In the genomic region with DNA sequence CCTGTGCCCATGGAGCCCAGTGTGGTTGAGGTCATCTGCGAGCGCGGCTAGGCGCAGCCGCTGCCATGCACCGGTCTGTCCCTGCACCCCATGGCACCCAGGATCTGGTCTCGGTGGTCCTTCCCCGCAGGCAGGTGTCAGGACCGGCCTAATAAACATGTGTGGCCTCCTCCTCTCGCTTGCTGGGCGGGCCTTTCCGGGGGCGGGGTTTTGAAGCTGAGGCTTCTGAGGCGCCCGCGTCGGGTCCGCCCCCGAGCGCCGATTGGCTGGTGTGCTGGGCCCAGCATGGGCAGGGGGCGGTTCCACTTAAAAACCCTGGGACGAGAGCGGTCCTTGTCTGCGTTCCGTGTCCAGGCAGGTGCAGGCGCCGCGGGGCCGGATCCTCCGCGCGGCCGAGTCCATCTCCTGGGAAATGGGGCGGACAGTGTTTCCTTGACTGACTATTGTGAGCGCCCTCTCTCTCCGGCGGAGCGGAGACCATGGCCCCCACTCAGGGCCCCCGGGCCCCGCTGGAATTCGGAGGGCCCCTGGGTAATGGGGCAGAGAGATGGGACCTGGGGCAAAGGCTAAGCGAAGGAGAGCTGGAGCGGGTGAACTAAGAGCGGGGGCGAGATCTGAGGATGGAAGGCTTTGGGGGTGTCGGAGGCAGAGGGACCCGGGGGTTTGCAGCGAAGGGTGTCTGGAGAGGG, we compare ENCODE assay signal across 8 cellular contexts. TPM values are rescaled to one million over a fixed set of nuclear protein-coding genes. Genes with fewer than 3 reads are reported as not detected.
A peak's percentile ranks its signal among the peaks of the same experiment; 100 is the strongest.
DNase-seq lines count a peak whose midpoint lies in the region; ATAC-seq and FAIRE-seq lines count a peak whose summit lies in the region.

A gene (plus strand): TSS at position 336 of the 689 bp plus-strand sequence. CDS start 144 bp downstream, at position 480.

- H3K56ac ChIP-seq in mesendoderm (ENCODE audit: low read length): peak within 1 kb of the TSS; percentile 69

- FAIRE-seq in HTR-8/SVneo (lab: Jason Lieb, UNC): no peak

- peaks cover 6% of the 10 kb centered on the region for H3K79me1 ChIP-seq in mesendoderm (ENCODE audit: low read length)

- H2AK5ac ChIP-seq in mesendoderm (ENCODE audit: low read length): no peak within 1 kb of the TSS

- peak; percentile 56 for ATAC-seq in GM19395 (IDR thresholded peaks at IDR 0.05; ENCODE audit: unreplicated experiment)

- DNase-seq in HTR-8/SVneo (ENCODE audit: insufficient read length, low spot score): peak; percentile 93
- DNase-seq in NOMO-1 treated with dmso at 0.1 percent for 144 hours (lab: John Stamatoyannopoulos, UW; ENCODE audit: unreplicated experiment): peak; percentile 78
- peak; percentile 83 for DNase-seq in activated CD8-positive, alpha-beta memory T cell treated with anti-CD3 and anti-CD28 coated beads, Interleukin-2, amount 50 U/mL, for 1 hour (ENCODE audit: extremely low read depth)
- peak; percentile 97 for DNase-seq in mesendoderm
- DNase-seq in stimulated activated CD8-positive, alpha-beta memory T cell treated with anti-CD3 and anti-CD28 coated beads, Interleukin-12 subunit alpha, Interleukin-12 subunit beta, amount 100 ng/mL, for 4 hours (ENCODE audit: low read depth): peak; percentile 82

- H3K18ac ChIP-seq in mesendoderm (ENCODE audit: low read length): peak within 1 kb of the TSS; percentile 22

- H3K4me2 ChIP-seq in BLaER1 treated with 17β-estradiol and CSF1 and Interleukin-3, amounts not matched to agents 10 nM and 100 nM: peak within 1 kb of the TSS; percentile 95 to 100 (median 99)
- H3K4me2 ChIP-seq in mesendoderm (ENCODE audit: low read length): peak within 1 kb of the TSS; percentile 88

- peak within 1 kb of the TSS; percentile 49 for H3K4ac ChIP-seq in mesendoderm (ENCODE audit: low read depth, low read length)

- H3K36me3 ChIP-seq in BLaER1 treated with 17β-estradiol and CSF1 and Interleukin-3, amounts not matched to agents 10 nM and 100 nM: peaks cover 30 to 54% (median 46%) of the 10 kb centered on the region in 11 experiments; a peak in 21 of 22 replicates
- H3K36me3 ChIP-seq in endocrine pancreas (ENCODE audit: control insufficient read depth, insufficient read depth, low read length) (peaks cover 6% of the 10 kb centered on the region), mesendoderm (ENCODE audit: control insufficient read depth, insufficient read depth, low read length) (no peaks in the 10 kb centered on the region)

- no peak within 1 kb of the TSS for H4K8ac ChIP-seq in mesendoderm (ENCODE audit: low read depth, low read length)

- peaks cover 39 to 68% (median 58%) of the 10 kb centered on the region in 10 experiments for H3K4me1 ChIP-seq in BLaER1 treated with 17β-estradiol and CSF1 and Interleukin-3, amounts not matched to agents 10 nM and 100 nM
- H3K4me1 ChIP-seq in endocrine pancreas (ENCODE audit: control insufficient read depth, insufficient read depth, low read length) (no peaks in the 10 kb centered on the region), mesendoderm (ENCODE audit: control insufficient read depth, low read depth, low read length) (peaks cover 3% of the 10 kb centered on the region)

- peak within 1 kb of the TSS; percentile 62 to 86 (median 76) for H3K9ac ChIP-seq in BLaER1 treated with 17β-estradiol and CSF1 and Interleukin-3, amounts not matched to agents 10 nM and 100 nM
- H3K9ac ChIP-seq in endocrine pancreas (ENCODE audit: control insufficient read depth, insufficient read depth, low read length) (peak within 1 kb of the TSS; percentile 69), mesendoderm (ENCODE audit: low read length) (peak within 1 kb of the TSS; percentile 81)

- peak within 1 kb of the TSS; percentile 24 to 69 (median 55); a peak in 20 of 22 replicates for H3K27ac ChIP-seq in BLaER1 treated with 17β-estradiol and CSF1 and Interleukin-3, amounts not matched to agents 10 nM and 100 nM
- peak within 1 kb of the TSS; percentile 63 for H3K27ac ChIP-seq in mesendoderm (ENCODE audit: low read depth, low read length)

- no peak within 1 kb of the TSS for H4K5ac ChIP-seq in mesendoderm (ENCODE audit: low read length)

- no peak within 1 kb of the TSS for H3K23ac ChIP-seq in mesendoderm (ENCODE audit: low read length)

- no peak within 1 kb of the TSS for H2BK120ac ChIP-seq in mesendoderm (ENCODE audit: low read depth, low read length)

- peak within 1 kb of the TSS; percentile 57 to 76 (median 66) for H3K4me3 ChIP-seq in BLaER1 treated with 17β-estradiol and CSF1 and Interleukin-3, amounts not matched to agents 10 nM and 100 nM
- H3K4me3 ChIP-seq in endocrine pancreas (ENCODE audit: control insufficient read depth, insufficient read depth, low read length) (no peak within 1 kb of the TSS), mesendoderm (ENCODE audit: low read length) (peak within 1 kb of the TSS; percentile 55)

- H4K20me1 ChIP-seq in BLaER1 treated with 17β-estradiol and CSF1 and Interleukin-3, amounts not matched to agents 10 nM and 100 nM: peaks cover 0 to 75% (median 41%) of the 10 kb centered on the region in 11 experiments; a peak in 19 of 22 replicates

- peaks cover 4% of the 10 kb centered on the region for H3K79me2 ChIP-seq in mesendoderm (ENCODE audit: control insufficient read depth, insufficient read depth, low read length)

- no peak within 1 kb of the TSS for H2BK15ac ChIP-seq in mesendoderm (replicated peaks; ENCODE audit: low read depth)

- no peaks in the 10 kb centered on the region for H3K9me3 ChIP-seq in BLaER1 treated with 17β-estradiol and CSF1 and Interleukin-3, amounts not matched to agents 10 nM and 100 nM (replicated peaks in 1 of 11)
- no peaks in the 10 kb centered on the region for H3K9me3 ChIP-seq in endocrine pancreas (ENCODE audit: control insufficient read depth, low read length)

- no peak within 1 kb of the TSS for H2BK5ac ChIP-seq in mesendoderm (ENCODE audit: low read length)

- no CpG with 5 or more reads among the region's 49 CpGs for WGBS in mesendoderm (ENCODE audit: extremely low coverage, insufficient coverage, low lambda C conversion rate)

- no peaks in the 10 kb centered on the region for H3K27me3 ChIP-seq in BLaER1 treated with 17β-estradiol and CSF1 and Interleukin-3, amounts not matched to agents 10 nM and 100 nM
- no peaks in the 10 kb centered on the region for H3K27me3 ChIP-seq in endocrine pancreas (ENCODE audit: control insufficient read depth, insufficient read depth, low read length)
- no peaks in the 10 kb centered on the region for H3K27me3 ChIP-seq in mesendoderm (ENCODE audit: insufficient read depth, low read length, poor library complexity)

RNA-seq across cellular contexts. Expression of the gene that starts here (rescaled TPM):
- polyA plus RNA-seq in mesendoderm (2013, experiment 1 of 2): 24.5 TPM
- polyA plus RNA-seq in mesendoderm (2013, experiment 2 of 2): 25.2 TPM
